8 cellular contexts compared by ENCODE assay signal in genomic region chr9:77648458-77649108, GRCh38. TPM values are rescaled to one million over a fixed set of nuclear protein-coding genes. Genes with fewer than 3 reads are reported as not detected.
A peak's percentile ranks its signal among the peaks of the same experiment; 100 is the strongest.
DNase-seq lines count a peak whose midpoint lies in the region; ATAC-seq and TF ChIP-seq lines count a peak whose summit lies in the region.

No MANE protein-coding gene starts in this region.

- H3K9me3 ChIP-seq in HUES64 (ENCODE audit: insufficient read depth, low read depth, low read length) (no peaks in the 10 kb centered on the region), iPS-18a (ENCODE audit: control insufficient read depth, low read depth, low read length) (no peaks in the 10 kb centered on the region), skeletal muscle satellite cell (replicated peaks; ENCODE audit: low read length) (no peaks in the 10 kb centered on the region)

- no peak for DNase-seq in AG04449 (ENCODE audit: low read depth, low spot score)
- DNase-seq in anterior cingulate cortex (lab: John Stamatoyannopoulos, UW) = peak in 44 of 58 donors; percentile 10 to 82 (median 37)
- no peak for DNase-seq in OCI-M2 (lab: John Stamatoyannopoulos, UW; ENCODE audit: unreplicated experiment)

- peak overlapping the region; percentile 40 for H3K4me3 ChIP-seq in AG04449 (ENCODE audit: low read depth, low read length)
- H3K4me3 ChIP-seq in HUES64 (ENCODE audit: low read length) = peak overlapping the region; percentile 63
- peak overlapping the region; percentile 55 for H3K4me3 ChIP-seq in iPS-18a (ENCODE audit: low read length)
- H3K4me3 ChIP-seq in skeletal muscle satellite cell (ENCODE audit: low read length) = peak overlapping the region; percentile 71

- CTCF ChIA-PET in AG04449 (lab: Yijun Ruan, JAX) = interaction anchor here (0.6 to 2.7 kb wide), 7 partner anchors 11 to 384 kb away, joined by 3 to 12 read pairs (median 3); no protein-coding TSS in a partner anchor

- peak overlapping the region; percentile 89 for H3K4me2 ChIP-seq in skeletal muscle satellite cell (ENCODE audit: low read length)

- peak overlapping the region; percentile 59 for H3K9ac ChIP-seq in HUES64 (ENCODE audit: low read depth, low read length)
- peak overlapping the region; percentile 33 for H3K9ac ChIP-seq in iPS-18a (ENCODE audit: low read length)
- H3K9ac ChIP-seq in skeletal muscle satellite cell (ENCODE audit: low read depth, low read length) = peak overlapping the region; percentile 27

- ATAC-seq in GM21786 (IDR thresholded peaks at IDR 0.05; ENCODE audit: unreplicated experiment) (no peak), GM21723 (IDR thresholded peaks at IDR 0.05; ENCODE audit: unreplicated experiment) (no peak)

- 4% methylated on average over 37 of the region's 37 CpGs for WGBS in HUES64

- POLR2A ChIA-PET in AG04449 (lab: Yijun Ruan, JAX) = no interaction called here

- H3K27me3 ChIP-seq in HUES64 (ENCODE audit: insufficient read depth, low read length) (peaks cover 53% of the 10 kb centered on the region), iPS-18a (ENCODE audit: control insufficient read depth, insufficient read depth, low read length) (peaks cover 33% of the 10 kb centered on the region), skeletal muscle satellite cell (ENCODE audit: control insufficient read depth, insufficient read depth, low read length) (peaks cover 39% of the 10 kb centered on the region)

- H3K27ac ChIP-seq in HUES64 (ENCODE audit: low read depth, low read length) = no peak overlapping the region
- no peak overlapping the region for H3K27ac ChIP-seq in iPS-18a (ENCODE audit: low read length)

- H3K4me1 ChIP-seq in HUES64 (ENCODE audit: insufficient read depth, low read length) = peaks cover 16% of the 10 kb centered on the region
- H3K4me1 ChIP-seq in iPS-18a (ENCODE audit: control insufficient read depth, low read depth, low read length) = peaks cover 6% of the 10 kb centered on the region
- H3K4me1 ChIP-seq in skeletal muscle satellite cell (ENCODE audit: control insufficient read depth, insufficient read depth, low read length) = peaks cover 17% of the 10 kb centered on the region

- H3K36me3 ChIP-seq in HUES64 (ENCODE audit: insufficient read depth, low read length) (no peaks in the 10 kb centered on the region), iPS-18a (ENCODE audit: control insufficient read depth, low read depth, low read length) (no peaks in the 10 kb centered on the region), skeletal muscle satellite cell (ENCODE audit: insufficient read depth, low read length) (no peaks in the 10 kb centered on the region)

- TF ChIP-seq CTCF in AG04449 (IDR thresholded peaks at IDR 0.05; ENCODE audit: insufficient read depth, low read length, missing control alignments) = no peak

RNA-seq across cellular contexts. Expression of gene GNA14, which starts 0.5 kb away (rescaled TPM):
- 6.9 TPM for polyA plus RNA-seq in HUES64 (2013, experiment 1 of 2)
- 8.7 TPM for polyA plus RNA-seq in HUES64 (2013, experiment 2 of 2)
- under 0.01 TPM in 1 of 2 replicates, not detected in the other for total RNA-seq in skeletal muscle satellite cell (2012; rRNA removed)

Comparison
In these comparisons a context has a peak if more than half of its experiments do, and no peak if none do; other contexts are left out.
1. DNase-seq: peak in anterior cingulate cortex (44 of 58); none in AG04449 (single experiment) and OCI-M2 (single experiment).
2. Peak in every context shown above with its lines, with median percentiles within 50 percentile points of each other: H3K4me3 ChIP-seq and H3K9ac ChIP-seq.